8 cellular contexts compared by ENCODE assay signal in the genomic region with DNA sequence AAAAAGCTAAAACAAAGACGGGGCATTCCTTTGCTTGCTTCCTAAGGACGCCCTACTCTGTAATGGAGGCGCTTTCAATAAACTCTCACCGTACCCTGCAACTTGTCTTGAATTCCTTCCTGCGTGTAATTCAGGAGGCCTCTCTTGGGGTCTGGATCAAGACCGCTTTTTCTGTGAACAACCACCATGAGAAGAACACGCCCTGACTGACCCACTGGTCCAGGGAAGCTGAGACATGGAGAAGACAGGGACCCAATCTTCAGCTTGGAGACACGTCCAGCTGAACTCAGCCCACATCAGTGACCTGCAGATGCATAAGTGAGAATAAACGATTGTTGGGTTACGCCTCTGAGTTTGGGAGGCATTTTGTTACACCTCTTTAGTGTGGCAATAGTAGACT. TPM values are rescaled to one million over a fixed set of nuclear protein-coding genes. Genes with fewer than 3 reads are reported as not detected.
A peak's percentile ranks its signal among the peaks of the same experiment; 100 is the strongest.
DNase-seq lines count a peak whose midpoint lies in the region; ATAC-seq, FAIRE-seq and TF ChIP-seq lines count a peak whose summit lies in the region.

No MANE protein-coding gene starts in this region.

- TF ChIP-seq EP300 in suprapubic skin (IDR thresholded peaks at IDR 0.05) = no peak

- peak overlapping the region in 1 of 2 donors; percentile 74 for H3K9ac ChIP-seq in kidney (ENCODE audit: low read length in 2 of 2)

- H3K27ac ChIP-seq in kidney (ENCODE audit: low read depth in 2 of 2, low read length in 2 of 2) = no peak overlapping the region
- no peak overlapping the region for H3K27ac ChIP-seq in suprapubic skin

- peak overlapping the region; percentile 81 to 90 for H3K4me3 ChIP-seq in kidney (ENCODE audit: low read length in 2 of 2)
- peak overlapping the region; percentile 72 for H3K4me3 ChIP-seq in suprapubic skin

- CTCF ChIA-PET in activated CD8-positive, alpha-beta T cell treated with anti-CD3 and anti-CD28 coated beads for 36 hours (lab: Charles Lee) = interaction anchor here (0.7 to 1.9 kb wide), 6 partner anchors 8 to 505 kb away, joined by 3 to 7 read pairs (median 4); a partner anchor contains a TSS

- ATAC-seq in activated CD8-positive, alpha-beta T cell treated with anti-CD3 and anti-CD28 coated beads for 36 hours = no peak
- ATAC-seq in GM21619 (IDR thresholded peaks at IDR 0.05; ENCODE audit: unreplicated experiment) (no peak), HG03565 (IDR thresholded peaks at IDR 0.05; ENCODE audit: unreplicated experiment) (no peak), GM19455 (IDR thresholded peaks at IDR 0.05; ENCODE audit: unreplicated experiment) (no peak)

- H3K27ac Mint-ChIP-seq in activated T-cell treated with anti-CD3 and anti-CD28 coated beads, Interleukin-2, amount 50 U/mL, for 24 hours = peak overlapping the region; percentile 99
- H3K27ac Mint-ChIP-seq in activated CD8-positive, alpha-beta T cell treated with anti-CD3 and anti-CD28 coated beads for 36 hours = peak overlapping the region; percentile 97

- no peak for TF ChIP-seq POLR2A in suprapubic skin (IDR thresholded peaks at IDR 0.05)

- no peak for DNase-seq in activated T-cell treated with anti-CD3 and anti-CD28 coated beads, Interleukin-2, amount 50 U/mL, for 24 hours
- DNase-seq in activated T-cell treated with anti-CD3 and anti-CD28 coated beads, Interleukin-2, amount 50 U/mL, for 48 hours = no peak
- no peak for DNase-seq in activated CD8-positive, alpha-beta T cell treated with anti-CD3 and anti-CD28 coated beads for 36 hours
- DNase-seq in kidney (no peak), suprapubic skin (ENCODE audit: low spot score in 2 of 2) (no peak)

- TF ChIP-seq CTCF in activated CD8-positive, alpha-beta T cell treated with anti-CD3 and anti-CD28 coated beads for 36 hours (IDR thresholded peaks at IDR 0.05) = no peak
- TF ChIP-seq CTCF in kidney (IDR thresholded peaks at IDR 0.05; ENCODE audit: borderline replicate concordance, extremely low read depth, insufficient read depth) (no peak), suprapubic skin (IDR thresholded peaks at IDR 0.05) (no peak)

- intact Hi-C loops in activated CD8-positive, alpha-beta T cell treated with anti-CD3 and anti-CD28 coated beads for 36 hours (cut with micrococcal nuclease) = no loop called here
- intact Hi-C loops in kidney (cut with DNase I) = no loop called here

- peaks cover 9% of the 10 kb centered on the region for H3K36me3 Mint-ChIP-seq in activated T-cell treated with anti-CD3 and anti-CD28 coated beads, Interleukin-2, amount 50 U/mL, for 24 hours (ENCODE audit: low read depth)
- H3K36me3 Mint-ChIP-seq in activated CD8-positive, alpha-beta T cell treated with anti-CD3 and anti-CD28 coated beads for 36 hours (ENCODE audit: low read depth) = peaks cover 4% of the 10 kb centered on the region

- H3K9me3 ChIP-seq in kidney (ENCODE audit: control insufficient read depth in 1 of 2, low read length in 2 of 2) (no peaks in the 10 kb centered on the region), suprapubic skin (no peaks in the 10 kb centered on the region)

- H3K9me3 Mint-ChIP-seq in activated T-cell treated with anti-CD3 and anti-CD28 coated beads, Interleukin-2, amount 50 U/mL, for 24 hours = no peaks in the 10 kb centered on the region
- H3K9me3 Mint-ChIP-seq in activated CD8-positive, alpha-beta T cell treated with anti-CD3 and anti-CD28 coated beads for 36 hours = no peaks in the 10 kb centered on the region

- FAIRE-seq in kidney (lab: Jason Lieb, UNC) = no peak

- WGBS in suprapubic skin = 98% methylated on average over 10 of the region's 10 CpGs

- no peaks in the 10 kb centered on the region for H3K27me3 Mint-ChIP-seq in activated T-cell treated with anti-CD3 and anti-CD28 coated beads, Interleukin-2, amount 50 U/mL, for 24 hours
- no peaks in the 10 kb centered on the region for H3K27me3 Mint-ChIP-seq in activated CD8-positive, alpha-beta T cell treated with anti-CD3 and anti-CD28 coated beads for 36 hours

- peak overlapping the region; percentile 95 for H3K4me3 Mint-ChIP-seq in activated T-cell treated with anti-CD3 and anti-CD28 coated beads, Interleukin-2, amount 50 U/mL, for 24 hours
- H3K4me3 Mint-ChIP-seq in activated CD8-positive, alpha-beta T cell treated with anti-CD3 and anti-CD28 coated beads for 36 hours = peak overlapping the region; percentile 97

- H3K4me1 ChIP-seq in kidney (ENCODE audit: control insufficient read depth in 1 of 2, insufficient read depth in 1 of 2, low read depth in 1 of 2, low read length in 2 of 2) = peaks cover 0 to 4% of the 10 kb centered on the region in 2 donors
- H3K4me1 ChIP-seq in suprapubic skin = peaks cover 20% of the 10 kb centered on the region

- H3K36me3 ChIP-seq in kidney (ENCODE audit: control insufficient read depth in 1 of 2, insufficient read depth in 2 of 2, low read length in 2 of 2) (no peaks in the 10 kb centered on the region), suprapubic skin (no peaks in the 10 kb centered on the region)

- H3K4me1 Mint-ChIP-seq in activated T-cell treated with anti-CD3 and anti-CD28 coated beads, Interleukin-2, amount 50 U/mL, for 24 hours (ENCODE audit: low read depth) = peaks cover 21% of the 10 kb centered on the region
- peaks cover 16% of the 10 kb centered on the region for H3K4me1 Mint-ChIP-seq in activated CD8-positive, alpha-beta T cell treated with anti-CD3 and anti-CD28 coated beads for 36 hours (ENCODE audit: low read depth)

- no peaks in the 10 kb centered on the region for H3K27me3 ChIP-seq in suprapubic skin

- POLR2A ChIA-PET in activated CD8-positive, alpha-beta T cell treated with anti-CD3 and anti-CD28 coated beads for 36 hours (lab: Charles Lee) = interaction anchor here (1.2 to 3.1 kb wide), 2 partner anchors 8 to 173 kb away, joined by 3 to 22 read pairs; a partner anchor contains a TSS

RNA-seq across cellular contexts. Expression of a gene that starts 7.8 kb away (rescaled TPM):
- 100 to 1,000 TPM; 106 to 109 TPM for total RNA-seq in activated CD8-positive, alpha-beta T cell treated with anti-CD3 and anti-CD28 coated beads for 36 hours
- total RNA-seq in kidney = 135 TPM
- 109 TPM for polyA plus RNA-seq in kidney (ENCODE audit: insufficient read depth, low read depth, low replicate concordance)
- 100 to 1,000 TPM in 1 of 4 donors, 10 to 100 TPM in 3; 78.7 to 124 (median 84.2) TPM for total RNA-seq in suprapubic skin

RNA-seq across cellular contexts. Expression of a gene that starts 42.9 kb away (rescaled TPM):
- 10 to 100 TPM; 25.5 to 28.8 TPM for total RNA-seq in activated CD8-positive, alpha-beta T cell treated with anti-CD3 and anti-CD28 coated beads for 36 hours
- total RNA-seq in kidney (32.5 TPM), suprapubic skin (10 to 100 TPM; 22.8 to 40.8 (median 29.2) TPM)
- polyA plus RNA-seq in kidney (ENCODE audit: insufficient read depth, low read depth, low replicate concordance) = 36.9 TPM
